In genomic region chr15:22981336-22981840, GRCh38 we compare ENCODE assay signal across 11 cellular contexts. TPM values are rescaled to one million over a fixed set of nuclear protein-coding genes. Genes with fewer than 3 reads are reported as not detected.
DNase-seq lines count a peak whose midpoint lies in the region; ATAC-seq, FAIRE-seq and TF ChIP-seq lines count a peak whose summit lies in the region.
"Had no signal": no experiment of that assay in that cellular context is flagged by ENCODE, and none has a peak within 500 bp of the region (broad histone marks: within the 10 kb centered on the region; RNA-seq: fewer than 3 reads in every experiment).

No MANE protein-coding gene starts in this region.

- H3K9ac ChIP-seq in adipocyte (ENCODE audit: low read length) (peak overlapping the region; percentile 91), HepG2 (ENCODE audit: insufficient read depth, low read depth, low read length) (peak overlapping the region; percentile 74; the same call in 1 of the 2 replicates), Karpas-422 (ENCODE audit: low read length) (no peak overlapping the region)

- no peak for FAIRE-seq in HepG2 (lab: Jason Lieb, UNC)
- FAIRE-seq: colon had no signal

- H4K20me1 ChIP-seq in HepG2 (ENCODE audit: insufficient read depth, low read length) (peaks cover 20% of the 10 kb centered on the region), Karpas-422 (ENCODE audit: insufficient read depth, low read depth, low read length) (no peaks in the 10 kb centered on the region)

- H3K79me2 ChIP-seq in HepG2 (ENCODE audit: insufficient read depth, low read length) (peaks cover 28% of the 10 kb centered on the region), Karpas-422 (ENCODE audit: low read length) (no peaks in the 10 kb centered on the region)

- no peaks in the 10 kb centered on the region for H3K9me3 Mint-ChIP-seq in activated CD4-positive, alpha-beta T cell treated with anti-CD3 and anti-CD28 coated beads, Interleukin-2, amount 10 ng/mL, durations not matched to agents 7 days and 5 days

- CTCF ChIA-PET in activated CD4-positive, alpha-beta T cell treated with anti-CD3 and anti-CD28 coated beads, Interleukin-2, amount 10 ng/mL, durations not matched to agents 7 days and 5 days (lab: Charles Lee) = interaction anchor here (0.9 kb wide), 1 partner anchor 16 kb away, joined by 3 read pairs; no protein-coding TSS in a partner anchor
- CTCF ChIA-PET in HepG2 (lab: Yijun Ruan, JAX; ENCODE audit: low intra/inter-chr PET ratio, low total read pairs) = no interaction called here

- H3K4me1 Mint-ChIP-seq in activated CD4-positive, alpha-beta T cell treated with anti-CD3 and anti-CD28 coated beads, Interleukin-2, amount 10 ng/mL, durations not matched to agents 7 days and 5 days = peaks cover 18% of the 10 kb centered on the region

- POLR2A ChIA-PET in activated CD4-positive, alpha-beta T cell treated with anti-CD3 and anti-CD28 coated beads, Interleukin-2, amount 10 ng/mL, durations not matched to agents 7 days and 5 days (lab: Charles Lee) = no interaction called here
- POLR2A ChIA-PET in HepG2 (lab: Yijun Ruan, JAX) = interaction anchor here (1.3 kb wide), 1 partner anchor 58 kb away, joined by 6 read pairs; the partner anchor contains the start of gene TUBGCP5

- H3K9me3 ChIP-seq in adipocyte (ENCODE audit: control insufficient read depth, low read length) (no peaks in the 10 kb centered on the region), HepG2 (ENCODE audit: low read length) (no peaks in the 10 kb centered on the region), testis (no peaks in the 10 kb centered on the region), Karpas-422 (ENCODE audit: low read length) (no peaks in the 10 kb centered on the region)

- H3K27me3 Mint-ChIP-seq in activated CD4-positive, alpha-beta T cell treated with anti-CD3 and anti-CD28 coated beads, Interleukin-2, amount 10 ng/mL, durations not matched to agents 7 days and 5 days = peaks cover 22% of the 10 kb centered on the region

- H3K4me3 ChIP-seq in adipocyte (ENCODE audit: low read length) (peak overlapping the region; percentile 99), HepG2 (replicated peaks in 1 of 3; ENCODE audit: insufficient read depth in 1 of 3, low read depth in 2 of 3, low read length in 3 of 3) (peak overlapping the region; percentile 66 to 99 (median 96); a peak in 4 of 6 replicates), testis (peak overlapping the region in 1 of 2 donors; percentile 96), Karpas-422 (ENCODE audit: low read length) (no peak overlapping the region)

- H3K36me3 Mint-ChIP-seq in activated CD4-positive, alpha-beta T cell treated with anti-CD3 and anti-CD28 coated beads, Interleukin-2, amount 10 ng/mL, durations not matched to agents 7 days and 5 days (ENCODE audit: low read depth) = no peaks in the 10 kb centered on the region

- TF ChIP-seq EP300 in HepG2 (IDR thresholded peaks at IDR 0.05; ENCODE audit: low read depth in 2 of 2, low read length in 2 of 2) (no peak), HepG2 (CRISPR knock-in tag; IDR thresholded peaks at IDR 0.05; ENCODE audit: borderline replicate concordance) (no peak)

- no peak for ATAC-seq in HepG2

- H3K27ac Mint-ChIP-seq in activated CD4-positive, alpha-beta T cell treated with anti-CD3 and anti-CD28 coated beads, Interleukin-2, amount 10 ng/mL, durations not matched to agents 7 days and 5 days = no peak overlapping the region

- TF ChIP-seq POLR2A in HepG2 (IDR thresholded peaks at IDR 0.05; ENCODE audit: insufficient read depth in 1 of 2, low read depth in 2 of 2, low read length in 2 of 2) (no peak), testis (IDR thresholded peaks at IDR 0.05) (no peak)

- no peak for DNase-seq in activated CD4-positive, alpha-beta T cell treated with anti-CD3 and anti-CD28 coated beads, Interleukin-2, amount 10 ng/mL, durations not matched to agents 7 days and 5 days
- DNase-seq in activated CD4-positive, alpha-beta T cell treated with anti-CD3 and anti-CD28 coated beads for 48 hours = no peak
- no peak for DNase-seq in adipocyte (ENCODE audit: low read depth)
- DNase-seq in HepG2 (ENCODE audit: low spot score) = no peak
- DNase-seq in testis = peak; percentile 4
- DNase-seq in NCI-H2227 treated with DMSO at 0.1 percent for 48 hours (lab: John Stamatoyannopoulos, UW) = no peak
- DNase-seq in OCI-M2 (lab: John Stamatoyannopoulos, UW; ENCODE audit: unreplicated experiment) = no peak
- DNase-seq in Karpas-422 = no peak
- DNase-seq: AML-193, WERI-Rb-1 had no signal

- H3K4me2 ChIP-seq in HepG2 (ENCODE audit: low read depth, low read length) = peak overlapping the region; percentile 79
- H3K4me2 ChIP-seq in Karpas-422 (ENCODE audit: low read depth, low read length, poor library complexity, severe bottlenecking) = no peak overlapping the region

- H3K9me2 ChIP-seq in Karpas-422 (replicated peaks; ENCODE audit: insufficient read depth, low read length) = no peaks in the 10 kb centered on the region

- 95% methylated on average over 20 of the region's 20 CpGs for WGBS in HepG2 (ENCODE audit: low lambda C conversion rate)
- 63 to 80% methylated on average over 20 of the region's 20 CpGs for WGBS in testis, 2 donors

- in situ Hi-C loops in HepG2 (cut with HindIII; ENCODE audit: extremely low pct_ligation_motif_present, low pct_unique_long_range_greater_than_20kb) = no loop called here

- H2AFZ ChIP-seq in HepG2 (ENCODE audit: low read length) (peak overlapping the region; percentile 45), Karpas-422 (ENCODE audit: low read length) (no peak overlapping the region)

- H3K4me1 ChIP-seq in adipocyte (ENCODE audit: control insufficient read depth, insufficient read depth, low read length) (peaks cover 12% of the 10 kb centered on the region), HepG2 (ENCODE audit: insufficient read depth, low read length) (peaks cover 19% of the 10 kb centered on the region), testis (peaks cover 3% of the 10 kb centered on the region), Karpas-422 (ENCODE audit: low read length) (no peaks in the 10 kb centered on the region)

- no peaks in the 10 kb centered on the region for H3K36me3 ChIP-seq in adipocyte (ENCODE audit: control insufficient read depth, insufficient read depth, low read length, severe bottlenecking)
- H3K36me3 ChIP-seq in HepG2 (replicated peaks in 1 of 2; ENCODE audit: control insufficient read depth in 1 of 2, insufficient read depth in 2 of 2, low read length in 2 of 2) = no peaks in the 10 kb centered on the region
- no peaks in the 10 kb centered on the region for H3K36me3 ChIP-seq in testis (ENCODE audit: low read depth, missing control alignments)
- no peaks in the 10 kb centered on the region for H3K36me3 ChIP-seq in Karpas-422 (ENCODE audit: insufficient read depth, low read length)
- H3K36me3 ChIP-seq: WERI-Rb-1 had no signal

- H3K4me3 Mint-ChIP-seq in activated CD4-positive, alpha-beta T cell treated with anti-CD3 and anti-CD28 coated beads, Interleukin-2, amount 10 ng/mL, durations not matched to agents 7 days and 5 days = peak overlapping the region; percentile 69

- intact Hi-C loops in HepG2 (cut with micrococcal nuclease; ENCODE audit: unreplicated experiment) = no loop called here
- intact Hi-C loops in testis (cut with DNase I; ENCODE audit: low total_unique reads) = no loop called here

- H3K27me3 ChIP-seq in adipocyte (replicated peaks; ENCODE audit: control insufficient read depth, insufficient read depth, low read length) = no peaks in the 10 kb centered on the region
- no peaks in the 10 kb centered on the region; a peak in 1 of 5 replicates for H3K27me3 ChIP-seq in HepG2 (ENCODE audit: control insufficient read depth in 1 of 2, insufficient read depth in 2 of 2, low read length in 2 of 2)
- H3K27me3 ChIP-seq in testis = no peaks in the 10 kb centered on the region
- no peaks in the 10 kb centered on the region for H3K27me3 ChIP-seq in Karpas-422 (ENCODE audit: low read length)

- H3K27ac ChIP-seq in HepG2 (ENCODE audit: extremely low read length, insufficient read depth, low read length) = no peak overlapping the region
- H3K27ac ChIP-seq in testis = no peak overlapping the region
- H3K27ac ChIP-seq in Karpas-422 (ENCODE audit: low read length) = no peak overlapping the region
- H3K27ac ChIP-seq: WERI-Rb-1 had no signal

- TF ChIP-seq CTCF in HepG2 (CRISPR knock-in tag; IDR thresholded peaks at IDR 0.05) = no peak
- no peak for TF ChIP-seq CTCF in testis (IDR thresholded peaks at IDR 0.05)

- no peak for TF ChIP-seq RAD21 in HepG2 (CRISPR knock-in tag; IDR thresholded peaks at IDR 0.05)

- no TSS peak for BruUV-seq in HepG2 (replicated peaks; lab: Mats Ljungman, UMichigan)

RNA-seq across cellular contexts. Expression of gene CYFIP1, which starts 1.2 kb away (rescaled TPM):
- total RNA-seq in activated CD4-positive, alpha-beta T cell treated with anti-CD3 and anti-CD28 coated beads, Interleukin-2, amount 10 ng/mL, durations not matched to agents 7 days and 5 days = 10 to 100 TPM; 14.6 to 16.3 TPM
- 58.3 and 68.2 TPM in 2 replicates for total RNA-seq in HepG2 (2016; rRNA removed; fragmentation: Illumina TruSeq; extraction: Trizol)
- 8.0 and 12.6 TPM in 2 replicates for total RNA-seq in HepG2 (2016; cell fraction: cytosol; rRNA removed; fragmentation: Illumina TruSeq; extraction: Trizol; ENCODE audit: low read depth)
- 52.9 and 61.7 TPM in 2 replicates for total RNA-seq in HepG2 (2016; cell fraction: insoluble cytoplasmic fraction; rRNA removed; fragmentation: Illumina TruSeq; extraction: Trizol)
- 15.5 and 18.4 TPM in 2 replicates for total RNA-seq in HepG2 (2016; cell fraction: membrane; rRNA removed; fragmentation: Illumina TruSeq; extraction: Trizol)
- 43.3 and 49.9 TPM in 2 replicates for total RNA-seq in HepG2 (2016; cell fraction: nucleus; rRNA removed; fragmentation: Illumina TruSeq; extraction: Trizol)
- 38.1 and 39.0 TPM in 2 replicates for polyA plus RNA-seq in HepG2 (2011; rRNA removed)
- polyA plus RNA-seq in HepG2 (2011; cell fraction: cytosol; rRNA removed) = 40.5 and 41.5 TPM in 2 replicates
- polyA plus RNA-seq in HepG2 (2011; cell fraction: nucleus; rRNA removed) = 56.2 and 59.8 TPM in 2 replicates
- 28.3 and 34.4 TPM in 2 replicates for polyA plus RNA-seq in HepG2 (2012)
- polyA plus RNA-seq in HepG2 (2016; cell fraction: cytosol; fragmentation: Illumina TruSeq; extraction: Trizol; ENCODE audit: low read depth) = 2.5 and 2.6 TPM in 2 replicates
- polyA plus RNA-seq in HepG2 (2016; cell fraction: insoluble cytoplasmic fraction; fragmentation: Illumina TruSeq; extraction: Trizol; ENCODE audit: low read depth) = 37.6 and 42.3 TPM in 2 replicates
- polyA plus RNA-seq in HepG2 (2016; cell fraction: membrane; fragmentation: Illumina TruSeq; extraction: Trizol; ENCODE audit: low read depth) = 5.2 and 7.3 TPM in 2 replicates
- polyA plus RNA-seq in HepG2 (2016; cell fraction: nucleus; fragmentation: Illumina TruSeq; extraction: Trizol; ENCODE audit: insufficient read depth, low read depth) = 39.0 and 40.2 TPM in 2 replicates
- polyA minus RNA-seq in HepG2 (2011; rRNA and poly(A)+ RNA removed; ENCODE audit: low replicate concordance) = 99.8 and 114 TPM in 2 replicates
- 21.1 and 22.3 TPM in 2 replicates for polyA minus RNA-seq in HepG2 (2011; cell fraction: cytosol; rRNA and poly(A)+ RNA removed)
- polyA minus RNA-seq in HepG2 (2011; cell fraction: nucleus; rRNA and poly(A)+ RNA removed) = 40.7 and 43.8 TPM in 2 replicates
- total RNA-seq in testis = 100 to 1,000 TPM in 1 of 2 donors, 10 to 100 TPM in 1; 90.5 to 112 TPM
- polyA plus RNA-seq in testis (ENCODE audit: insufficient read depth, low read depth, low replicate concordance) = 50.9 TPM
- 0.04 and 1.7 TPM in 2 replicates for total RNA-seq in Karpas-422 (2014; rRNA removed; shearing (Covaris generic); ENCODE audit: low replicate concordance)

RNA-seq across cellular contexts. Expression of gene TUBGCP5, which starts 58.0 kb away (rescaled TPM):
- total RNA-seq in activated CD4-positive, alpha-beta T cell treated with anti-CD3 and anti-CD28 coated beads, Interleukin-2, amount 10 ng/mL, durations not matched to agents 7 days and 5 days = 10 to 100 TPM; 21.7 to 22.2 TPM
- total RNA-seq in HepG2 (2016; rRNA removed; fragmentation: Illumina TruSeq; extraction: Trizol) (23.4 and 25.0 TPM in 2 replicates), testis (10 to 100 TPM; 45.8 to 55.1 TPM)
- total RNA-seq in HepG2 (2016; cell fraction: cytosol; rRNA removed; fragmentation: Illumina TruSeq; extraction: Trizol; ENCODE audit: low read depth) = 21.4 and 24.8 TPM in 2 replicates
- 23.4 and 23.5 TPM in 2 replicates for total RNA-seq in HepG2 (2016; cell fraction: insoluble cytoplasmic fraction; rRNA removed; fragmentation: Illumina TruSeq; extraction: Trizol)
- total RNA-seq in HepG2 (2016; cell fraction: membrane; rRNA removed; fragmentation: Illumina TruSeq; extraction: Trizol) = 11.4 and 13.6 TPM in 2 replicates
- total RNA-seq in HepG2 (2016; cell fraction: nucleus; rRNA removed; fragmentation: Illumina TruSeq; extraction: Trizol) = 28.9 and 38.0 TPM in 2 replicates
- polyA plus RNA-seq in HepG2 (2011; rRNA removed) (6.8 and 7.2 TPM in 2 replicates), testis (ENCODE audit: insufficient read depth, low read depth, low replicate concordance) (28.6 TPM)
- polyA plus RNA-seq in HepG2 (2011; cell fraction: cytosol; rRNA removed) = 3.3 and 4.8 TPM in 2 replicates
- polyA plus RNA-seq in HepG2 (2011; cell fraction: nucleus; rRNA removed) = 6.9 and 9.4 TPM in 2 replicates
- polyA plus RNA-seq in HepG2 (2012) = 5.3 and 7.3 TPM in 2 replicates
- 0.35 and 0.62 TPM in 2 replicates for polyA plus RNA-seq in HepG2 (2016; cell fraction: cytosol; fragmentation: Illumina TruSeq; extraction: Trizol; ENCODE audit: low read depth)
- 12.8 and 13.1 TPM in 2 replicates for polyA plus RNA-seq in HepG2 (2016; cell fraction: insoluble cytoplasmic fraction; fragmentation: Illumina TruSeq; extraction: Trizol; ENCODE audit: low read depth)
- 0.81 and 1.0 TPM in 2 replicates for polyA plus RNA-seq in HepG2 (2016; cell fraction: membrane; fragmentation: Illumina TruSeq; extraction: Trizol; ENCODE audit: low read depth)
- 27.6 and 32.7 TPM in 2 replicates for polyA plus RNA-seq in HepG2 (2016; cell fraction: nucleus; fragmentation: Illumina TruSeq; extraction: Trizol; ENCODE audit: insufficient read depth, low read depth)
- polyA minus RNA-seq in HepG2 (2011; rRNA and poly(A)+ RNA removed; ENCODE audit: low replicate concordance) = 7.7 and 12.6 TPM in 2 replicates
- polyA minus RNA-seq in HepG2 (2011; cell fraction: cytosol; rRNA and poly(A)+ RNA removed) = 3.2 and 6.0 TPM in 2 replicates
- 26.3 and 31.6 TPM in 2 replicates for polyA minus RNA-seq in HepG2 (2011; cell fraction: nucleus; rRNA and poly(A)+ RNA removed)
- total RNA-seq in Karpas-422 (2014; rRNA removed; shearing (Covaris generic); ENCODE audit: low replicate concordance) = 15.3 and 17.9 TPM in 2 replicates
